ENCODE assay signal across 19 cellular contexts in the genomic region with DNA sequence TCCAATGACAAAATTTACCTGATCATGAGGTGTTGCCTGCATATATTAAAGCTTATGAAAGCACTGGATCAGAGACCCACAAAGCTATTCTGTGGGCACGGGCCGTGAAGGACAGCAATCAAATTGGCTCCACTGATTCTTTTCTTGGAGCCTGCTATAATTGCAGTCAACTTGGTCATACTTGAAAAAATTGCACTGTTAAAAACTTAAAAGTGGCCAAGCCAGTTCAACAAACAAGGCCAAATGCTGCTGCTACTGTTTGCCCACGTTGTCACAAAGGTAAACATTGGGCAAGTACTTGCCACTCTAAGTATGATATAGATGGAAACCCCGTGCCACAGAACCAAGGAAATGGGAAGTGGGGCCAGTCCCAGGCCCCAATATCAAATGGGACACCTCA. TPM values are rescaled to one million over a fixed set of nuclear protein-coding genes. Genes with fewer than 3 reads are reported as not detected.
DNase-seq lines count a peak whose midpoint lies in the region; TF ChIP-seq lines count a peak whose summit lies in the region.
"Had no signal": no experiment of that assay in that cellular context is flagged by ENCODE, and none has a peak within 500 bp of the region (broad histone marks: within the 10 kb centered on the region; RNA-seq: fewer than 3 reads in every experiment).

No MANE protein-coding gene starts in this region.

- TF ChIP-seq CTCF in progenitor cell of endocrine pancreas (IDR thresholded peaks at IDR 0.05; ENCODE audit: unreplicated experiment) = no peak

- H3K4me3 Mint-ChIP-seq in progenitor cell of endocrine pancreas (ENCODE audit: low read depth) = no peak overlapping the region

- DNase-seq in NCI-H1417 (lab: John Stamatoyannopoulos, UW) = peak in 2 of 3 experiments; percentile 15 to 58
- no peak for DNase-seq in NCI-H1417 treated with DMSO at 0.1 percent for 48 hours (lab: John Stamatoyannopoulos, UW)
- DNase-seq in COLO668 (lab: John Stamatoyannopoulos, UW; ENCODE audit: unreplicated experiment) = peak; percentile 29
- peak; percentile 31 for DNase-seq in NCI-H1105 treated with DMSO at 0.1 percent for 48 hours (lab: John Stamatoyannopoulos, UW)
- DNase-seq in left kidney (ENCODE audit: low read depth, low spot score) = peak; percentile 46
- DNase-seq in progenitor cell of endocrine pancreas (ENCODE audit: low spot score, unreplicated experiment) = no peak
- DNase-seq in activated CD4-positive, alpha-beta T cell treated with anti-CD3 and anti-CD28 coated beads, Interleukin-2, amount 50 U/mL, for 1 hour = no peak
- DNase-seq in SW480 (ENCODE audit: low spot score) = no peak
- DNase-seq: 8988T, COR-L47, KG1, NCI-H1694, NCI-H345, NCI-H69, OCI-M1, SHP77 had no signal

- H3K4me1 Mint-ChIP-seq in progenitor cell of endocrine pancreas (ENCODE audit: low read depth) = peaks cover 6% of the 10 kb centered on the region

- H3K27ac Mint-ChIP-seq in progenitor cell of endocrine pancreas = no peak overlapping the region

- H3K9me3 Mint-ChIP-seq in progenitor cell of endocrine pancreas (ENCODE audit: low read depth) = peaks cover 29% of the 10 kb centered on the region

- H3K36me3 Mint-ChIP-seq in progenitor cell of endocrine pancreas (ENCODE audit: insufficient read depth) = peaks cover 5% of the 10 kb centered on the region

- H3K27me3 Mint-ChIP-seq in progenitor cell of endocrine pancreas = no peaks in the 10 kb centered on the region

RNA-seq across cellular contexts. Expression of a gene that starts 37.8 kb away (rescaled TPM):
- total RNA-seq in progenitor cell of endocrine pancreas = not detected in 2 replicates
- total RNA-seq: H1; RPMI7951; T-helper 1 cell treated with Interleukin-12 subunit alpha and Interleukin-12 subunit beta and Interleukin-4 antibody, amounts not matched to agents 30 ng/mL and 1 ng/mL, for 36 hours had no signal

Comparison
In these comparisons a context has a peak if more than half of its experiments do, and no peak if none do; other contexts are left out.
1. DNase-seq: peak in NCI-H1417 (2 of 3), COLO668 (single experiment), NCI-H1105 treated with DMSO at 0.1 percent for 48 hours (single experiment) and left kidney (single experiment); none in NCI-H1417 treated with DMSO at 0.1 percent for 48 hours (single experiment), progenitor cell of endocrine pancreas (single experiment), activated CD4-positive, alpha-beta T cell treated with anti-CD3 and anti-CD28 coated beads, Interleukin-2, amount 50 U/mL, for 1 hour (single experiment) and SW480 (single experiment).